In genomic region chr13:79155883-79156282, GRCh38 we compare ENCODE assay signal across 1 cellular context.
TF ChIP-seq lines count a peak whose summit lies in the region.

No MANE protein-coding gene starts in this region.

TF ChIP-seq in GM23338, 12 proteins besides CTCF, POLR2A, EP300 and RAD21 (continued from another document):
- TF ChIP-seq REST (IDR thresholded peaks at IDR 0.05; ENCODE audit: unreplicated experiment) (no peak), ZNF114 (CRISPR knock-in tag; IDR thresholded peaks at IDR 0.05) (no peak)
